In genomic region chr16:17125671-17126070, GRCh38 we compare ENCODE assay signal across 18 cellular contexts.
DNase-seq lines count a peak whose midpoint lies in the region; ATAC-seq and TF ChIP-seq lines count a peak whose summit lies in the region.
"Had no signal": no experiment of that assay in that cellular context is flagged by ENCODE, and none has a peak within 500 bp of the region (broad histone marks: within the 10 kb centered on the region; RNA-seq: fewer than 3 reads in every experiment).

No MANE protein-coding gene starts in this region.

- no peak for TF ChIP-seq CTCF in ascending aorta (IDR thresholded peaks at IDR 0.05)
- no peak for TF ChIP-seq CTCF in RWPE1 (conservative IDR thresholded peaks at IDR 0.05; ENCODE audit: low read depth)

- intact Hi-C loops in ascending aorta (cut with DNase I), result no loop called here

- H3K9me3 ChIP-seq in MG63, result no peaks in the 10 kb centered on the region; the same call in 1 of the 2 replicates
- H3K9me3 ChIP-seq in ascending aorta, result no peaks in the 10 kb centered on the region

- POLR2A ChIA-PET in RWPE1 (lab: Yijun Ruan, JAX; ENCODE audit: low non-redundant PET), result no interaction called here

- H3K4me1 ChIP-seq in ascending aorta, result no peaks in the 10 kb centered on the region

- H3K4me3 ChIP-seq in MG63 (no peak overlapping the region), ascending aorta (no peak overlapping the region)
- H3K4me3 ChIP-seq: BLaER1 treated with 17β-estradiol and CSF1 and Interleukin-3, amounts not matched to agents 10 nM and 100 nM had no signal

- H3K36me3 ChIP-seq in MG63, result peaks cover 35% of the 10 kb centered on the region
- peaks cover 5 to 29% of the 10 kb centered on the region in 2 donors for H3K36me3 ChIP-seq in ascending aorta

- H3K27me3 ChIP-seq in MG63, result no peaks in the 10 kb centered on the region
- H3K27me3 ChIP-seq in ascending aorta, result no peaks in the 10 kb centered on the region
- H3K27me3 ChIP-seq: BLaER1 treated with 17β-estradiol and CSF1 and Interleukin-3, amounts not matched to agents 10 nM and 100 nM had no signal

- DNase-seq in AG08395 (ENCODE audit: low spot score) (peak; percentile 12), ELF-1 (ENCODE audit: low read depth, low spot score) (peak; percentile 47), MG63 (peak; percentile 48), epithelial cell of prostate (ENCODE audit: low read depth, low spot score) (peak; percentile 10), ascending aorta (ENCODE audit: low spot score in 2 of 2) (no peak), cerebellum (ENCODE audit: low spot score) (no peak), RWPE1 (ENCODE audit: low spot score) (no peak)
- DNase-seq: CD8-positive, alpha-beta T cell; DMS53; NCI-H1105; NCI-H1694; NCI-H2081 treated with DMSO at 0.1 percent for 48 hours; NCI-H774; Right ventricle myocardium superior; SW 1271 had no signal

- CTCF ChIA-PET in RWPE1 (lab: Yijun Ruan, JAX), result no interaction called here

- H3K27ac ChIP-seq in epithelial cell of prostate (no peak overlapping the region), ascending aorta (no peak overlapping the region), RWPE1 (no peak overlapping the region)
- H3K27ac ChIP-seq: BLaER1 treated with 17β-estradiol and CSF1 and Interleukin-3, amounts not matched to agents 10 nM and 100 nM; HL-60 had no signal

- ATAC-seq in HG03135 (IDR thresholded peaks at IDR 0.05; ENCODE audit: unreplicated experiment), result no peak
- ATAC-seq: CD8-positive, alpha-beta T cell had no signal

Comparison
In these comparisons a context has a peak if more than half of its experiments do, and no peak if none do; other contexts are left out.
1. DNase-seq: peak in AG08395 (single experiment), ELF-1 (single experiment), MG63 (single experiment) and epithelial cell of prostate (single experiment); none in ascending aorta (0 of 2), cerebellum (single experiment) and RWPE1 (single experiment).